ENCODE assay signal across 9 cellular contexts in genomic region chr5:106269252-106269843, GRCh38.
DNase-seq lines count a peak whose midpoint lies in the region; ATAC-seq and TF ChIP-seq lines count a peak whose summit lies in the region.
"Had no signal": no experiment of that assay in that cellular context is flagged by ENCODE, and none has a peak within 500 bp of the region (broad histone marks: within the 10 kb centered on the region; RNA-seq: fewer than 3 reads in every experiment).

No MANE protein-coding gene starts in this region.

- H3K27me3 Mint-ChIP-seq in chondrocyte (ENCODE audit: low read depth) (no peaks in the 10 kb centered on the region), neural crest cell (ENCODE audit: low read depth) (no peaks in the 10 kb centered on the region)
- H3K27me3 Mint-ChIP-seq in activated naive CD8-positive, alpha-beta T cell treated with anti-CD3 and anti-CD28 coated beads, Interleukin-2, amount 50 U/mL, for 24 hours: no peaks in the 10 kb centered on the region

- in situ Hi-C loops in G401 (cut with HindIII; ENCODE audit: low sequenced_read_pairs): no loop called here

- H3K4me1 Mint-ChIP-seq in chondrocyte (ENCODE audit: low read depth) (peaks cover 2% of the 10 kb centered on the region), neural crest cell (no peaks in the 10 kb centered on the region)
- no peaks in the 10 kb centered on the region for H3K4me1 Mint-ChIP-seq in activated naive CD8-positive, alpha-beta T cell treated with anti-CD3 and anti-CD28 coated beads, Interleukin-2, amount 50 U/mL, for 24 hours

- TF ChIP-seq CTCF in chondrocyte (IDR thresholded peaks at IDR 0.05) (peak; percentile 86), neural crest cell (conservative IDR thresholded peaks at IDR 0.05) (peak; percentile 63)

- H3K4me3 Mint-ChIP-seq in chondrocyte (ENCODE audit: unreplicated experiment) (no peak overlapping the region), neural crest cell (no peak overlapping the region)
- H3K4me3 Mint-ChIP-seq in activated naive CD8-positive, alpha-beta T cell treated with anti-CD3 and anti-CD28 coated beads, Interleukin-2, amount 50 U/mL, for 24 hours: no peak overlapping the region

- DNase-seq in G401 (ENCODE audit: low spot score) (peak; percentile 23), M059J (ENCODE audit: low read depth) (peak; percentile 34), chondrocyte (ENCODE audit: low spot score) (no peak), neural crest cell (ENCODE audit: low read depth, low spot score) (no peak), middle frontal gyrus (ENCODE audit: extremely low spot score, low spot score) (no peak)
- no peak for DNase-seq in activated naive CD8-positive, alpha-beta T cell treated with anti-CD3 and anti-CD28 coated beads, Interleukin-2, amount 50 U/mL, for 24 hours
- DNase-seq: NCI-H1694 had no signal

- no peak for ATAC-seq in GM18909 (IDR thresholded peaks at IDR 0.05; ENCODE audit: poor library complexity, unreplicated experiment)
- ATAC-seq in activated naive CD8-positive, alpha-beta T cell treated with anti-CD3 and anti-CD28 coated beads, Interleukin-2, amount 50 U/mL, for 24 hours: no peak
- ATAC-seq in GM21528 (IDR thresholded peaks at IDR 0.05; ENCODE audit: low FRiP score, unreplicated experiment): no peak

- H3K27ac Mint-ChIP-seq in chondrocyte (ENCODE audit: unreplicated experiment) (no peak overlapping the region), neural crest cell (ENCODE audit: unreplicated experiment) (no peak overlapping the region)
- no peak overlapping the region for H3K27ac Mint-ChIP-seq in activated naive CD8-positive, alpha-beta T cell treated with anti-CD3 and anti-CD28 coated beads, Interleukin-2, amount 50 U/mL, for 24 hours

- H3K9me3 Mint-ChIP-seq in chondrocyte (ENCODE audit: low read depth) (peaks cover 9% of the 10 kb centered on the region), neural crest cell (peaks cover 6% of the 10 kb centered on the region)
- peaks cover 6% of the 10 kb centered on the region for H3K9me3 Mint-ChIP-seq in activated naive CD8-positive, alpha-beta T cell treated with anti-CD3 and anti-CD28 coated beads, Interleukin-2, amount 50 U/mL, for 24 hours

- H3K36me3 Mint-ChIP-seq in chondrocyte (ENCODE audit: low read depth) (peaks cover 2% of the 10 kb centered on the region), neural crest cell (ENCODE audit: low read depth) (peaks cover 4% of the 10 kb centered on the region)
- H3K36me3 Mint-ChIP-seq in activated naive CD8-positive, alpha-beta T cell treated with anti-CD3 and anti-CD28 coated beads, Interleukin-2, amount 50 U/mL, for 24 hours (ENCODE audit: low read depth): no peaks in the 10 kb centered on the region

Comparison
In these comparisons a context has a peak if more than half of its experiments do, and no peak if none do; other contexts are left out.
1. DNase-seq: peak in G401 (single experiment) and M059J (single experiment); none in chondrocyte (single experiment), neural crest cell (single experiment), middle frontal gyrus (single experiment) and activated naive CD8-positive, alpha-beta T cell treated with anti-CD3 and anti-CD28 coated beads, Interleukin-2, amount 50 U/mL, for 24 hours (single experiment).